29 cellular contexts compared by ENCODE assay signal in genomic region chr9:24286761-24287160, GRCh38.
"Had no signal": no experiment of that assay in that cellular context is flagged by ENCODE, and none has a peak within 500 bp of the region (broad histone marks: within the 10 kb centered on the region; RNA-seq: fewer than 3 reads in every experiment).

No MANE protein-coding gene starts in this region.

- H3K27me3 Mint-ChIP-seq: dendritic cell treated with granulocyte-macrophage colony-stimulating factor and Interleukin-4, amounts not matched to agents 40 ng/mL and 50 ng/mL, for 4 days; effector memory CD8-positive, alpha-beta T cell had no signal

- H3K27me3 ChIP-seq: colonic mucosa, esophagus muscularis mucosa, esophagus squamous epithelium, foreskin keratinocyte, gastrocnemius medialis, gastroesophageal sphincter, heart left ventricle, heart right ventricle had no signal

- ATAC-seq: effector memory CD8-positive, alpha-beta T cell; esophagus mucosa; foreskin keratinocyte; gastrocnemius medialis; gastroesophageal sphincter; heart left ventricle; heart right ventricle had no signal

- H3K27ac ChIP-seq: colonic mucosa, coronary artery, dorsolateral prefrontal cortex, epithelial cell of prostate, esophagus muscularis mucosa, esophagus squamous epithelium, foreskin keratinocyte, gastrocnemius medialis, gastroesophageal sphincter, heart left ventricle, heart right ventricle had no signal

- H3K27ac Mint-ChIP-seq: dendritic cell treated with granulocyte-macrophage colony-stimulating factor and Interleukin-4, amounts not matched to agents 40 ng/mL and 50 ng/mL, for 4 days; effector memory CD8-positive, alpha-beta T cell; endodermal cell had no signal

- H3K4me1 Mint-ChIP-seq: endodermal cell had no signal

- H3K4me3 ChIP-seq: colonic mucosa, coronary artery, dorsolateral prefrontal cortex, esophagus muscularis mucosa, esophagus squamous epithelium, gastrocnemius medialis, gastroesophageal sphincter, heart left ventricle, heart right ventricle had no signal

- H3K36me3 ChIP-seq: colonic mucosa, esophagus muscularis mucosa, esophagus squamous epithelium, gastrocnemius medialis, gastroesophageal sphincter, heart left ventricle, heart right ventricle had no signal

- FAIRE-seq: colon, endometrium, endothelial cell of umbilical vein, frontal cortex had no signal

- H3K4me1 ChIP-seq: colonic mucosa, esophagus muscularis mucosa, esophagus squamous epithelium, foreskin keratinocyte, gastrocnemius medialis, gastroesophageal sphincter, heart left ventricle, heart right ventricle had no signal

- H3K9me3 ChIP-seq: colonic mucosa, gastrocnemius medialis had no signal

- DNase-seq: colonic mucosa; cortex of kidney; dermis blood vessel endothelial cell; dorsolateral prefrontal cortex; effector CD4-positive, alpha-beta T cell; effector CD8-positive, alpha-beta T cell; effector memory CD4-positive, alpha-beta T cell; effector memory CD8-positive, alpha-beta T cell; endodermal cell; erythroblast; esophagus squamous epithelium; foreskin fibroblast; foreskin keratinocyte; foreskin melanocyte; gastrocnemius medialis; glutamatergic neuron; head of caudate nucleus; heart left ventricle; heart right ventricle had no signal

- H3K4me3 Mint-ChIP-seq: dendritic cell treated with granulocyte-macrophage colony-stimulating factor and Interleukin-4, amounts not matched to agents 40 ng/mL and 50 ng/mL, for 4 days; effector memory CD8-positive, alpha-beta T cell; endodermal cell had no signal
